In the genomic region with DNA sequence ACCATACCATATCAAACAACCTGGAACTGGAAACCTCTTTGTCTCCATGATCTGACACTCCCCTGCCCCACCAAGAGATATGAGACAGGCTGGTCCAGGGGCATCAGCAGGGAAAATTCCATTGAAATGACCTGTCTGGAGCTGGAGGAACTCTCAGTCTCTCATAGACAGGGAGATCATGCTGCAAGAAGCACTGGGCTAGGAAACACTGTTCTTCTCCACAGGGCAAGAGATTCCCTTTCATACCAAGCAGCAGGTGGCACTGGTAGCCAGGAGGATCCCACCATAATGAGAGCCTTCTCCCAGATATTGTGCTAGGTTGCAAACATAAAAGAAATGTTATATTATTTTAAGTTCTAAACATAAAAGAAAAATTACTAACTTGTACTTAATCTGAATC, we compare ENCODE assay signal across 2 cellular contexts.
TF ChIP-seq lines count a peak whose summit lies in the region.

No MANE protein-coding gene starts in this region.

TF ChIP-seq in A549, 52 proteins besides CTCF, POLR2A, EP300 and RAD21 (continued from another document):
- TF ChIP-seq FOXS1 (CRISPR knock-in tag; IDR thresholded peaks at IDR 0.05) (no peak), RCOR1 (IDR thresholded peaks at IDR 0.05; ENCODE audit: low read depth, low read length) (no peak), CEBPB (IDR thresholded peaks at IDR 0.05) (no peak), ZC3H11A (IDR thresholded peaks at IDR 0.05) (no peak), E2F6 (IDR thresholded peaks at IDR 0.05; ENCODE audit: borderline replicate concordance, low read depth) (no peak), RARB (CRISPR knock-in tag; IDR thresholded peaks at IDR 0.05) (no peak), KDM1A (IDR thresholded peaks at IDR 0.05; ENCODE audit: low read depth) (no peak), HOXB13 (CRISPR knock-in tag; IDR thresholded peaks at IDR 0.05; ENCODE audit: low read depth) (no peak), MYC (IDR thresholded peaks at IDR 0.05; ENCODE audit: borderline replicate concordance, low read length) (no peak), HDAC2 (IDR thresholded peaks at IDR 0.05) (no peak), HOXB5 (CRISPR knock-in tag; IDR thresholded peaks at IDR 0.05) (no peak), KDM5A (IDR thresholded peaks at IDR 0.05) (no peak), CBX8 (IDR thresholded peaks at IDR 0.05) (no peak), NFE2L2 (conservative IDR thresholded peaks at IDR 0.05; ENCODE audit: low read length) (no peak)
- TF ChIP-seq, protein P1, sequence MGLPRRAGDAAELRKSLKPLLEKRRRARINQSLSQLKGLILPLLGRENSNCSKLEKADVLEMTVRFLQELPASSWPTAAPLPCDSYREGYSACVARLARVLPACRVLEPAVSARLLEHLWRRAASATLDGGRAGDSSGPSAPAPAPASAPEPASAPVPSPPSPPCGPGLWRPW (IDR thresholded peaks at IDR 0.05) = no peak

TF ChIP-seq in HCT116, 20 proteins besides CTCF, POLR2A, EP300 and RAD21 (continued from another document):
- no peak for TF ChIP-seq EGR1 (IDR thresholded peaks at IDR 0.05; ENCODE audit: low read depth)
- TF ChIP-seq, protein P2, sequence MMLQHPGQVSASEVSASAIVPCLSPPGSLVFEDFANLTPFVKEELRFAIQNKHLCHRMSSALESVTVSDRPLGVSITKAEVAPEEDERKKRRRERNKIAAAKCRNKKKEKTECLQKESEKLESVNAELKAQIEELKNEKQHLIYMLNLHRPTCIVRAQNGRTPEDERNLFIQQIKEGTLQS (IDR thresholded peaks at IDR 0.05) = no peak
- TF ChIP-seq REST (IDR thresholded peaks at IDR 0.05; ENCODE audit: low read depth) = no peak
- no peak for TF ChIP-seq SRF (IDR thresholded peaks at IDR 0.05; ENCODE audit: low read depth)
- TF ChIP-seq CBX3 (IDR thresholded peaks at IDR 0.05; ENCODE audit: low read depth) = no peak
